ENCODE assay signal across 16 cellular contexts in genomic region chr15:41546846-41547786, GRCh38. TPM values are rescaled to one million over a fixed set of nuclear protein-coding genes. Genes with fewer than 3 reads are reported as not detected.
DNase-seq lines count a peak whose midpoint lies in the region; ATAC-seq and TF ChIP-seq lines count a peak whose summit lies in the region.
"Had no signal": no experiment of that assay in that cellular context is flagged by ENCODE, and none has a peak within 500 bp of the region (broad histone marks: within the 10 kb centered on the region; RNA-seq: fewer than 3 reads in every experiment).

No MANE protein-coding gene starts in this region.

- no peak overlapping the region for H2BK5ac ChIP-seq in mesenchymal stem cell (ENCODE audit: low read depth, low read length, poor library complexity, severe bottlenecking)

- H3K14ac ChIP-seq in mesenchymal stem cell (ENCODE audit: low read length in 2 of 2): no peak overlapping the region

- H3K27me3 Mint-ChIP-seq in Calu3 (ENCODE audit: unreplicated experiment): no peaks in the 10 kb centered on the region
- H3K27me3 Mint-ChIP-seq: CD4-positive, alpha-beta memory T cell; natural killer cell treated with Interleukin-12 subunit alpha and Interleukin-12 subunit beta and Interleukin-15 and Interleukin-18, amount 100 ng/mL, for 72 hours; stimulated activated naive CD8-positive, alpha-beta T cell treated with anti-CD3 and anti-CD28 coated beads, Interleukin-15, amount 100 ng/mL, for 72 hours had no signal

- H3K27ac Mint-ChIP-seq in Calu3 (ENCODE audit: unreplicated experiment): no peak overlapping the region
- H3K27ac Mint-ChIP-seq: CD4-positive, alpha-beta memory T cell; natural killer cell treated with Interleukin-12 subunit alpha and Interleukin-12 subunit beta and Interleukin-15 and Interleukin-18, amount 100 ng/mL, for 72 hours; stimulated activated naive CD8-positive, alpha-beta T cell treated with anti-CD3 and anti-CD28 coated beads, Interleukin-15, amount 100 ng/mL, for 72 hours had no signal

- no peak overlapping the region for H3K4me3 Mint-ChIP-seq in Calu3 (ENCODE audit: low read depth, unreplicated experiment)
- H3K4me3 Mint-ChIP-seq: CD4-positive, alpha-beta memory T cell; natural killer cell treated with Interleukin-12 subunit alpha and Interleukin-12 subunit beta and Interleukin-15 and Interleukin-18, amount 100 ng/mL, for 72 hours; stimulated activated naive CD8-positive, alpha-beta T cell treated with anti-CD3 and anti-CD28 coated beads, Interleukin-15, amount 100 ng/mL, for 72 hours had no signal

- ATAC-seq in HG02623 (IDR thresholded peaks at IDR 0.05; ENCODE audit: unreplicated experiment) (no peak), Right ventricle myocardium inferior (no peak)
- ATAC-seq: natural killer cell treated with Interleukin-12 subunit alpha and Interleukin-12 subunit beta and Interleukin-15 and Interleukin-18, amount 100 ng/mL, for 72 hours; stimulated activated naive CD8-positive, alpha-beta T cell treated with anti-CD3 and anti-CD28 coated beads, Interleukin-15, amount 100 ng/mL, for 72 hours had no signal

- H3K4me2 ChIP-seq in mammary epithelial cell (ENCODE audit: insufficient read depth, low read depth, low read length): no peak overlapping the region
- H3K4me2 ChIP-seq in mesenchymal stem cell (ENCODE audit: low read length, poor library complexity, severe bottlenecking): no peak overlapping the region

- H3K4me1 ChIP-seq in mammary epithelial cell (ENCODE audit: insufficient read depth, low read length) (peaks cover 8% of the 10 kb centered on the region), mesenchymal stem cell (ENCODE audit: control insufficient read depth, insufficient read depth, low read depth, low read length) (peaks cover 2% of the 10 kb centered on the region), spleen (peaks cover 6 to 28% (median 13%) of the 10 kb centered on the region in 6 donors)

- H3K27me3 ChIP-seq in mammary epithelial cell (ENCODE audit: insufficient read depth, low read length) (no peaks in the 10 kb centered on the region), mesenchymal stem cell (ENCODE audit: control insufficient read depth in 1 of 2, insufficient read depth in 1 of 2, low read length in 2 of 2) (no peaks in the 10 kb centered on the region), spleen (replicated peaks in 1 of 7) (no peaks in the 10 kb centered on the region)
- H3K27me3 ChIP-seq: sigmoid colon had no signal

- H4K20me1 ChIP-seq in mammary epithelial cell (ENCODE audit: insufficient read depth, low read length): no peaks in the 10 kb centered on the region

- no peaks in the 10 kb centered on the region for H3K36me3 ChIP-seq in mammary epithelial cell (ENCODE audit: insufficient read depth, low read length)
- no peaks in the 10 kb centered on the region for H3K36me3 ChIP-seq in mesenchymal stem cell (ENCODE audit: control insufficient read depth in 1 of 2, insufficient read depth in 2 of 2, low read depth in 1 of 2, low read length in 2 of 2)
- no peaks in the 10 kb centered on the region for H3K36me3 ChIP-seq in spleen
- H3K36me3 ChIP-seq: sigmoid colon had no signal

- BruUV-seq in Calu3 (replicated peaks; lab: Mats Ljungman, UMichigan): no TSS peak
- no TSS peak for BruUV-seq in mammary epithelial cell (replicated peaks; lab: Mats Ljungman, UMichigan)

- DNase-seq in Calu3: peak; percentile 41
- peak; percentile 75 for DNase-seq in LoVo (ENCODE audit: low spot score)
- peak; percentile 47 for DNase-seq in mammary epithelial cell
- peak; percentile 67 for DNase-seq in mesenchymal stem cell
- DNase-seq in spleen: no peak
- no peak for DNase-seq in Right ventricle myocardium inferior (ENCODE audit: missing footprints)
- no peak for DNase-seq in hypothalamus (lab: John Stamatoyannopoulos, UW)
- DNase-seq: activated CD4-positive, CD25-positive, alpha-beta regulatory T cell treated with anti-CD3 and anti-CD28 coated beads, Interleukin-2, amount 50 U/mL, for 72 hours; activated T-cell treated with anti-CD3 and anti-CD28 coated beads, Interleukin-2, amount 50 U/mL, for 1 hour; CD4-positive, alpha-beta memory T cell; MM.1S; NK-92 treated with Interleukin-12 subunit alpha and Interleukin-12 subunit beta, amount 100 ng/mL, for 24 hours; sigmoid colon; stimulated activated naive CD8-positive, alpha-beta T cell treated with anti-CD3 and anti-CD28 coated beads, Interleukin-15, amount 100 ng/mL, for 72 hours had no signal

- no peak overlapping the region for H2AK5ac ChIP-seq in mesenchymal stem cell (ENCODE audit: low read length, severe bottlenecking)

- no peak overlapping the region for H2BK15ac ChIP-seq in mesenchymal stem cell (ENCODE audit: low read depth, poor library complexity, severe bottlenecking)

- dilution Hi-C loops in mammary epithelial cell (cut with HindIII; ENCODE audit: low sequenced_read_pairs): loop anchor here (5.0 kb wide), 1 partner anchor 90 kb away; no protein-coding TSS in a partner anchor

- H3K9me3 Mint-ChIP-seq in Calu3 (ENCODE audit: low read depth, unreplicated experiment): no peaks in the 10 kb centered on the region
- H3K9me3 Mint-ChIP-seq: CD4-positive, alpha-beta memory T cell; natural killer cell treated with Interleukin-12 subunit alpha and Interleukin-12 subunit beta and Interleukin-15 and Interleukin-18, amount 100 ng/mL, for 72 hours; stimulated activated naive CD8-positive, alpha-beta T cell treated with anti-CD3 and anti-CD28 coated beads, Interleukin-15, amount 100 ng/mL, for 72 hours had no signal

- H3K4me1 Mint-ChIP-seq in Calu3 (ENCODE audit: low read depth, unreplicated experiment): no peaks in the 10 kb centered on the region

- H3K9ac ChIP-seq in mammary epithelial cell (ENCODE audit: insufficient read depth, low read length) (no peak overlapping the region), mesenchymal stem cell (ENCODE audit: low read length) (peak overlapping the region; percentile 27)

- H3K79me1 ChIP-seq in mesenchymal stem cell (replicated peaks; ENCODE audit: low read length, poor library complexity, severe bottlenecking): peaks cover 6% of the 10 kb centered on the region

- intact Hi-C loops in Calu3 (cut with micrococcal nuclease; ENCODE audit: unreplicated experiment) (no loop called here), mammary epithelial cell (cut with micrococcal nuclease) (no loop called here), spleen (cut with DNase I; ENCODE audit: low total_unique reads) (no loop called here), Right ventricle myocardium inferior (cut with DNase I) (no loop called here)

- no peak overlapping the region for H2AFZ ChIP-seq in mammary epithelial cell (ENCODE audit: low read depth, low read length)
- no peak overlapping the region for H2AFZ ChIP-seq in mesenchymal stem cell (ENCODE audit: low read depth, low read length)

- H4K8ac ChIP-seq in mesenchymal stem cell (ENCODE audit: low read length): no peak overlapping the region

- no peak for TF ChIP-seq POLR2A in spleen (IDR thresholded peaks at IDR 0.05)

- no peak overlapping the region for H3K18ac ChIP-seq in mesenchymal stem cell (ENCODE audit: low read depth in 1 of 2, low read length in 2 of 2)

- peaks cover 18% of the 10 kb centered on the region for H3K36me3 Mint-ChIP-seq in Calu3 (ENCODE audit: insufficient read depth, unreplicated experiment)
- H3K36me3 Mint-ChIP-seq: natural killer cell treated with Interleukin-12 subunit alpha and Interleukin-12 subunit beta and Interleukin-15 and Interleukin-18, amount 100 ng/mL, for 72 hours had no signal

- no peaks in the 10 kb centered on the region for H3K9me3 ChIP-seq in mammary epithelial cell (replicated peaks; ENCODE audit: insufficient read depth, low read length)
- H3K9me3 ChIP-seq in mesenchymal stem cell (ENCODE audit: control insufficient read depth, low read length): no peaks in the 10 kb centered on the region
- no peaks in the 10 kb centered on the region for H3K9me3 ChIP-seq in spleen
- H3K9me3 ChIP-seq: sigmoid colon had no signal

- CTCF ChIA-PET in Calu3 (lab: Charles Lee): interaction anchor here (0.6 to 0.7 kb wide), 2 partner anchors 232 to 780 kb away, joined by 3 to 4 read pairs; no protein-coding TSS in a partner anchor
- CTCF ChIA-PET in mammary epithelial cell (lab: Charles Lee; ENCODE audit: low non-redundant PET): no interaction called here

- no peak overlapping the region for H4K91ac ChIP-seq in mesenchymal stem cell (ENCODE audit: low read length)

- H3K23ac ChIP-seq in mesenchymal stem cell (ENCODE audit: low read length in 2 of 2): no peak overlapping the region

- WGBS in mammary epithelial cell (ENCODE audit: low coverage, missing lambda C conversion rate): 62% methylated on average over 11 of the region's 13 CpGs
- WGBS in mesenchymal stem cell: 78% methylated on average over 12 of the region's 13 CpGs
- 86 to 92% (median 90%) methylated on average over 13 of the region's 13 CpGs for WGBS in spleen, 5 donors

- peaks cover 14% of the 10 kb centered on the region for H3K79me2 ChIP-seq in mammary epithelial cell (ENCODE audit: insufficient read depth, low read length)

- TF ChIP-seq CTCF in Calu3 (IDR thresholded peaks at IDR 0.05; ENCODE audit: unreplicated experiment): no peak
- TF ChIP-seq CTCF in mammary epithelial cell (conservative IDR thresholded peaks at IDR 0.05 in 1 of 2, IDR thresholded peaks at IDR 0.05 in 1 of 2; ENCODE audit: extremely low read depth in 1 of 2, insufficient read depth in 1 of 2, low read depth in 1 of 2, low read length in 2 of 2): no peak
- no peak for TF ChIP-seq CTCF in spleen (IDR thresholded peaks at IDR 0.05 in 8 of 11, conservative IDR thresholded peaks at IDR 0.05 in 3 of 11)

- H2BK12ac ChIP-seq in mesenchymal stem cell (ENCODE audit: low read length in 2 of 2): no peak overlapping the region

- H2BK120ac ChIP-seq in mesenchymal stem cell (ENCODE audit: low read depth, low read length): no peak overlapping the region

- no peak overlapping the region for H3K4ac ChIP-seq in mesenchymal stem cell (ENCODE audit: low read depth in 1 of 2, low read length in 2 of 2)

- no peak overlapping the region for H3K27ac ChIP-seq in mammary epithelial cell (ENCODE audit: insufficient read depth, low read depth, low read length)
- no peak overlapping the region for H3K27ac ChIP-seq in mesenchymal stem cell (ENCODE audit: low read length, poor library complexity, severe bottlenecking)
- no peak overlapping the region for H3K27ac ChIP-seq in spleen
- H3K27ac ChIP-seq: sigmoid colon had no signal

- no peak overlapping the region for H3K4me3 ChIP-seq in mammary epithelial cell (replicated peaks in 1 of 3; ENCODE audit: insufficient read depth in 1 of 3, low read depth in 2 of 3, low read length in 3 of 3)
- H3K4me3 ChIP-seq in mesenchymal stem cell (ENCODE audit: insufficient read depth in 1 of 2, low read depth in 1 of 2, low read length in 2 of 2): no peak overlapping the region
- no peak overlapping the region for H3K4me3 ChIP-seq in spleen
- H3K4me3 ChIP-seq: sigmoid colon had no signal

- in situ Hi-C loops in mammary epithelial cell (cut with MboI; ENCODE audit: low sequenced_read_pairs in 2 of 2): no loop called here

RNA-seq across cellular contexts. Expression of gene RPAP1, which starts 3.1 kb away (rescaled TPM):
- total RNA-seq in Calu3 (2022) (33.3 and 35.4 TPM in 2 replicates), mammary epithelial cell (10 to 100 TPM; 11.2 to 35.5 TPM), spleen (10 to 100 TPM; 15.8 to 35.9 (median 27.7) TPM), Right ventricle myocardium inferior (26.7 TPM)
- polyA plus RNA-seq in mammary epithelial cell (11.4 TPM), spleen (10 to 100 TPM in 2 of 3 donors, 1 to 10 TPM in 1; 7.9 to 11.8 (median 10.2) TPM)
- 44.3 TPM for polyA minus RNA-seq in mammary epithelial cell
- polyA plus RNA-seq in mesenchymal stem cell (2013, experiment 1 of 2): 17.6 TPM
- polyA plus RNA-seq in mesenchymal stem cell (2013, experiment 2 of 2): 15.0 TPM

RNA-seq across cellular contexts. Expression of gene TYRO3, which starts 11.9 kb away (rescaled TPM):
- 5.5 and 8.1 TPM in 2 replicates for total RNA-seq in Calu3 (2022)
- total RNA-seq in mammary epithelial cell: 10 to 100 TPM in 1 of 2 donors, 1 to 10 TPM in 1; 3.5 to 17.0 TPM
- polyA plus RNA-seq in mammary epithelial cell: 13.2 TPM
- 50.7 TPM for polyA minus RNA-seq in mammary epithelial cell
- 33.5 TPM for polyA plus RNA-seq in mesenchymal stem cell (2013, experiment 1 of 2)
- polyA plus RNA-seq in mesenchymal stem cell (2013, experiment 2 of 2): 33.5 TPM
- 10 to 100 TPM; 10.9 to 36.2 (median 21.4) TPM for total RNA-seq in spleen
- polyA plus RNA-seq in spleen: 1 to 10 TPM; 2.6 to 5.7 (median 4.3) TPM
- 5.6 TPM for total RNA-seq in Right ventricle myocardium inferior

RNA-seq across cellular contexts. Expression of gene LTK, which starts 33.5 kb away (rescaled TPM):
- 0.24 and 0.32 TPM in 2 replicates for total RNA-seq in Calu3 (2022)
- total RNA-seq in mammary epithelial cell: not detected
- polyA plus RNA-seq in mammary epithelial cell: not detected
- not detected for polyA minus RNA-seq in mammary epithelial cell
- 0.26 TPM for polyA plus RNA-seq in mesenchymal stem cell (2013, experiment 1 of 2)
- 0.22 TPM for polyA plus RNA-seq in mesenchymal stem cell (2013, experiment 2 of 2)
- 1 to 10 TPM; 2.0 to 7.0 (median 4.5) TPM for total RNA-seq in spleen
- polyA plus RNA-seq in spleen: 1 to 10 TPM in 2 of 3 donors, under 1 TPM in 1; 0.93 to 5.3 (median 4.5) TPM
- 1.5 TPM for total RNA-seq in Right ventricle myocardium inferior

RNA-seq across cellular contexts. Expression of gene ITPKA, which starts 53.4 kb away (rescaled TPM):
- 0.61 and 0.68 TPM in 2 replicates for total RNA-seq in Calu3 (2022)
- total RNA-seq in mammary epithelial cell: under 1 TPM in 1 of 2 donors, not detected in 1; 0.92 TPM
- 0.63 TPM for polyA plus RNA-seq in mammary epithelial cell
- not detected for polyA minus RNA-seq in mammary epithelial cell
- 0.37 TPM for polyA plus RNA-seq in mesenchymal stem cell (2013, experiment 1 of 2)
- 0.33 TPM for polyA plus RNA-seq in mesenchymal stem cell (2013, experiment 2 of 2)
- total RNA-seq in spleen: under 1 TPM in 3 of 7 donors, not detected in 4; 0.17 to 0.51 (median 0.37) TPM
- polyA plus RNA-seq in spleen: under 1 TPM; 0.09 to 0.19 (median 0.18) TPM
- 2.7 TPM for total RNA-seq in Right ventricle myocardium inferior

Comparison
In these comparisons a context has a peak if more than half of its experiments do, and no peak if none do; other contexts are left out.
1. DNase-seq: peak in Calu3 (single experiment), LoVo (single experiment), mammary epithelial cell (single experiment) and mesenchymal stem cell (single experiment); none in spleen (single experiment), Right ventricle myocardium inferior (single experiment) and hypothalamus (0 of 51).